In the genomic region with DNA sequence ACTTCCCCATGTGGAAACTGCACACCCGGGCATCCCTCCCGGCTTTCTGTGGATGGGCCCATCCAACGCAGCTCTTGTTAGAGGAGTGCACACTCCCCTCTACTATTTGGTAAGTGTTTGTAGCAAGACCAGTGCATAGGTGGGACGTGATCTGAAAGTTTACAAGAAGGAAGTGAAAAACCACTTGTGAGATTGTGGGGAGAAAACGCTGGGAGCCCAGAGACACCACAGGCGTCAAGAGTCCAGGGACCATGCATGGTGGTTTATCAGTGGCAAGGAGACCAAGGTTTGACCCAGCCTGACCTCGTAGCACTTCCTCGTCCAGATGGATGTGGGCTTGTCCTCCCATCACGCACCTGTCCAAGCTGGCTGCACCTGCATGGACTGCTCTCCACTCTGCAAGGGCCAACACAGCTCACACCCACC, we compare ENCODE assay signal across 11 cellular contexts. TPM values are rescaled to one million over a fixed set of nuclear protein-coding genes. Genes with fewer than 3 reads are reported as not detected.
DNase-seq lines count a peak whose midpoint lies in the region; ATAC-seq, FAIRE-seq and TF ChIP-seq lines count a peak whose summit lies in the region.
"Had no signal": no experiment of that assay in that cellular context is flagged by ENCODE, and none has a peak within 500 bp of the region (broad histone marks: within the 10 kb centered on the region; RNA-seq: fewer than 3 reads in every experiment).

No MANE protein-coding gene starts in this region.

- no peaks in the 10 kb centered on the region for H3K79me2 ChIP-seq in HepG2 (ENCODE audit: insufficient read depth, low read length)

- no peak for FAIRE-seq in HepG2 (lab: Jason Lieb, UNC)
- FAIRE-seq: keratinocyte had no signal

- H3K4me3 Mint-ChIP-seq in chondrocyte (ENCODE audit: unreplicated experiment) = no peak overlapping the region

- WGBS in HepG2 (ENCODE audit: low lambda C conversion rate) = 60% methylated on average over 9 of the region's 9 CpGs

- TF ChIP-seq RAD21 in HepG2 (CRISPR knock-in tag; IDR thresholded peaks at IDR 0.05) = no peak

- CTCF ChIA-PET in HepG2 (lab: Yijun Ruan, JAX; ENCODE audit: low intra/inter-chr PET ratio, low total read pairs) = no interaction called here

- H3K27ac Mint-ChIP-seq in chondrocyte (ENCODE audit: unreplicated experiment) = peak overlapping the region; percentile 86

- no TSS peak for BruUV-seq in HepG2 (replicated peaks; lab: Mats Ljungman, UMichigan)

- no peaks in the 10 kb centered on the region for H3K9me3 Mint-ChIP-seq in chondrocyte (ENCODE audit: low read depth)

- H2AFZ ChIP-seq in HepG2 (ENCODE audit: low read length) = no peak overlapping the region

- H3K4me3 ChIP-seq in GM06990 (replicated peaks; ENCODE audit: low read depth, low read length) = no peak overlapping the region
- H3K4me3 ChIP-seq in HepG2 (replicated peaks in 1 of 3; ENCODE audit: insufficient read depth in 1 of 3, low read depth in 2 of 3, low read length in 3 of 3) = no peak overlapping the region
- H3K4me3 ChIP-seq: right lobe of liver had no signal

- H4K20me1 ChIP-seq in HepG2 (ENCODE audit: insufficient read depth, low read length) = no peaks in the 10 kb centered on the region

- POLR2A ChIA-PET in HepG2 (lab: Yijun Ruan, JAX) = no interaction called here

- H3K4me1 Mint-ChIP-seq in chondrocyte (ENCODE audit: low read depth) = peaks cover 87% of the 10 kb centered on the region

- in situ Hi-C loops in HepG2 (cut with HindIII; ENCODE audit: extremely low pct_ligation_motif_present, low pct_unique_long_range_greater_than_20kb) = no loop called here

- H3K4me2 ChIP-seq in HepG2 (ENCODE audit: low read depth, low read length) = no peak overlapping the region

- TF ChIP-seq POLR2A in HepG2 (IDR thresholded peaks at IDR 0.05; ENCODE audit: insufficient read depth in 1 of 2, low read depth in 2 of 2, low read length in 2 of 2) = no peak

- no peak overlapping the region for H3K9ac ChIP-seq in HepG2 (ENCODE audit: insufficient read depth, low read depth, low read length)

- no peaks in the 10 kb centered on the region for H3K4me1 ChIP-seq in HepG2 (ENCODE audit: insufficient read depth, low read length)
- H3K4me1 ChIP-seq: right lobe of liver had no signal

- H3K27me3 ChIP-seq in GM06990 (replicated peaks; ENCODE audit: control insufficient read depth, insufficient read depth, low read length) (no peaks in the 10 kb centered on the region; the same call in 1 of the 2 replicates), HepG2 (ENCODE audit: control insufficient read depth in 1 of 2, insufficient read depth in 2 of 2, low read length in 2 of 2) (no peaks in the 10 kb centered on the region; a peak in 1 of 5 replicates)
- H3K27me3 ChIP-seq: right lobe of liver had no signal

- DNase-seq in GM06990 (ENCODE audit: extremely low read depth, insufficient read length) (peak; percentile 46), chondrocyte (ENCODE audit: low spot score) (no peak), H4 (ENCODE audit: low spot score) (no peak), NCI-H2107 (lab: John Stamatoyannopoulos, UW) (no peak), HUDEP-2 (lab: John Stamatoyannopoulos, UW; ENCODE audit: unreplicated experiment in 76 of 76) (no peak), HepG2 (ENCODE audit: low spot score) (no peak)
- DNase-seq: effector CD4-positive, alpha-beta T cell; right lobe of liver had no signal

- intact Hi-C loops in HepG2 (cut with micrococcal nuclease; ENCODE audit: unreplicated experiment) = no loop called here

- no peak overlapping the region for H3K27ac ChIP-seq in HepG2 (ENCODE audit: extremely low read length, insufficient read depth, low read length)
- H3K27ac ChIP-seq: right lobe of liver had no signal

- H3K36me3 ChIP-seq in GM06990 (ENCODE audit: control insufficient read depth, insufficient read depth, low read length) (no peaks in the 10 kb centered on the region), HepG2 (replicated peaks in 1 of 2; ENCODE audit: control insufficient read depth in 1 of 2, insufficient read depth in 2 of 2, low read length in 2 of 2) (no peaks in the 10 kb centered on the region)
- H3K36me3 ChIP-seq: right lobe of liver had no signal

- peaks cover 11% of the 10 kb centered on the region for H3K36me3 Mint-ChIP-seq in chondrocyte (ENCODE audit: low read depth)

- no peak for TF ChIP-seq EP300 in HepG2 (IDR thresholded peaks at IDR 0.05; ENCODE audit: low read depth in 2 of 2, low read length in 2 of 2)
- no peak for TF ChIP-seq EP300 in HepG2 (CRISPR knock-in tag; IDR thresholded peaks at IDR 0.05; ENCODE audit: borderline replicate concordance)

- H3K27me3 Mint-ChIP-seq in chondrocyte (ENCODE audit: low read depth) = no peaks in the 10 kb centered on the region

- TF ChIP-seq CTCF in GM06990 (IDR thresholded peaks at IDR 0.05; ENCODE audit: insufficient read depth, low read length, poor library complexity, severe bottlenecking) = no peak
- no peak for TF ChIP-seq CTCF in chondrocyte (IDR thresholded peaks at IDR 0.05)
- TF ChIP-seq CTCF in HepG2 (CRISPR knock-in tag; IDR thresholded peaks at IDR 0.05) = no peak

- no peaks in the 10 kb centered on the region for H3K9me3 ChIP-seq in HepG2 (ENCODE audit: low read length)
- H3K9me3 ChIP-seq: right lobe of liver had no signal

- peak; percentile 59 for ATAC-seq in GM21360 (IDR thresholded peaks at IDR 0.05; ENCODE audit: unreplicated experiment)
- peak; percentile 58 for ATAC-seq in HG03575 (IDR thresholded peaks at IDR 0.05; ENCODE audit: extremely low read depth, insufficient number of reproducible peaks, low FRiP score, unreplicated experiment)
- ATAC-seq in HepG2 = no peak

TF ChIP-seq in HepG2, 621 proteins besides CTCF, POLR2A, EP300 and RAD21 (continues in another document):
- TF ChIP-seq, protein P1, sequence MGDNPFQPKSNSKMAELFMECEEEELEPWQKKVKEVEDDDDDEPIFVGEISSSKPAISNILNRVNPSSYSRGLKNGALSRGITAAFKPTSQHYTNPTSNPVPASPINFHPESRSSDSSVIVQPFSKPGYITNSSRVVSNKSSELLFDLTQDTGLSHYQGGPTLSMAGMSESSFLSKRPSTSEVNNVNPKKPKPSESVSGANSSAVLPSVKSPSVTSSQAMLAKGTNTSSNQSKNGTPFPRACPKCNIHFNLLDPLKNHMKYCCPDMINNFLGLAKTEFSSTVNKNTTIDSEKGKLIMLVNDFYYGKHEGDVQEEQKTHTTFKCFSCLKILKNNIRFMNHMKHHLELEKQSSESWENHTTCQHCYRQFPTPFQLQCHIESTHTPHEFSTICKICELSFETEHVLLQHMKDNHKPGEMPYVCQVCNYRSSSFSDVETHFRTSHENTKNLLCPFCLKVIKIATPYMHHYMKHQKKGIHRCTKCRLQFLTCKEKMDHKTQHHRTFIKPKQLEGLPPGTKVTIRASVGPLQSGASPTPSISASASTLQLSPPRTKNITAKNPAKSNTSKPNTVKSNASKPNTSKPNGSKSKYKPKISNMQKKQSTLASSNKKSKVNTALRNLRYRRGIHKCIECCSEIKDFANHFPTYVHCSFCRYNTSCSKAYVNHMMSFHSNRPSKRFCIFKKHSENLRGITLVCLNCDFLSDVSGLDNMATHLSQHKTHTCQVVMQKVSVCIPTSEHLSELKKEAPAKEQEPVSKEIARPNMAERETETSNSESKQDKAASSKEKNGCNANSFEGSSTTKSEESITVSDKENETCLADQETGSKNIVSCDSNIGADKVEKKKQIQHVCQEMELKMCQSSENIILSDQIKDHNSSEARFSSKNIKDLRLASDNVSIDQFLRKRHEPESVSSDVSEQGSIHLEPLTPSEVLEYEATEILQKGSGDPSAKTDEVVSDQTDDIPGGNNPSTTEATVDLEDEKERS (CRISPR knock-in tag; IDR thresholded peaks at IDR 0.05) = no peak
- TF ChIP-seq, protein P2, sequence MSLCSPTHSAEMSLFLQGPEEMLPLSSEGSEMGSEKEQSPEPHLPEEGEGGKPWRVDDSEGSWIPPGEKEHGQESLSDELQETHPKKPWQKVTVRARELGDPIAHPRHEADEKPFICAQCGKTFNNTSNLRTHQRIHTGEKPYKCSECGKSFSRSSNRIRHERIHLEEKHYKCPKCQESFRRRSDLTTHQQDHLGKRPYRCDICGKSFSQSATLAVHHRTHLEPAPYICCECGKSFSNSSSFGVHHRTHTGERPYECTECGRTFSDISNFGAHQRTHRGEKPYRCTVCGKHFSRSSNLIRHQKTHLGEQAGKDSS (CRISPR knock-in tag; IDR thresholded peaks at IDR 0.05; ENCODE audit: borderline replicate concordance, low read depth) = no peak
- TF ChIP-seq ZMYM2 (CRISPR knock-in tag; IDR thresholded peaks at IDR 0.05) (no peak), FOXC1 (CRISPR knock-in tag; IDR thresholded peaks at IDR 0.05; ENCODE audit: borderline replicate concordance) (no peak), MAFG (CRISPR knock-in tag; IDR thresholded peaks at IDR 0.05) (no peak), ZFP36L2 (CRISPR knock-in tag; IDR thresholded peaks at IDR 0.05) (no peak), SOX6 (IDR thresholded peaks at IDR 0.05) (no peak), SOX6 (CRISPR knock-in tag; IDR thresholded peaks at IDR 0.05) (no peak), ZNF333 (CRISPR knock-in tag; IDR thresholded peaks at IDR 0.05; ENCODE audit: borderline replicate concordance) (no peak)

RNA-seq across cellular contexts. Expression of a gene that starts 51.6 kb away (rescaled TPM):
- total RNA-seq in chondrocyte (160 to 190 TPM (median 163 TPM) in 3 replicates), HepG2 (2016; rRNA removed; fragmentation: Illumina TruSeq; extraction: Trizol) (0.36 and 0.58 TPM in 2 replicates)
- 1.3 and 2.4 TPM in 2 replicates for total RNA-seq in H4 (2014; rRNA removed; shearing (Covaris generic))
- 0.10 and 0.18 TPM in 2 replicates for total RNA-seq in HepG2 (2016; cell fraction: cytosol; rRNA removed; fragmentation: Illumina TruSeq; extraction: Trizol; ENCODE audit: low read depth)
- 0.31 and 0.87 TPM in 2 replicates for total RNA-seq in HepG2 (2016; cell fraction: insoluble cytoplasmic fraction; rRNA removed; fragmentation: Illumina TruSeq; extraction: Trizol)
- 0.22 and 0.24 TPM in 2 replicates for total RNA-seq in HepG2 (2016; cell fraction: membrane; rRNA removed; fragmentation: Illumina TruSeq; extraction: Trizol)
- total RNA-seq in HepG2 (2016; cell fraction: nucleus; rRNA removed; fragmentation: Illumina TruSeq; extraction: Trizol) = 0.50 and 0.65 TPM in 2 replicates
- polyA plus RNA-seq in HepG2 (2011; rRNA removed) = 3.3 and 4.2 TPM in 2 replicates
- polyA plus RNA-seq in HepG2 (2011; cell fraction: cytosol; rRNA removed) = 1.8 and 3.2 TPM in 2 replicates
- polyA plus RNA-seq in HepG2 (2011; cell fraction: nucleus; rRNA removed) = 6.5 and 9.3 TPM in 2 replicates
- 2.9 and 4.6 TPM in 2 replicates for polyA plus RNA-seq in HepG2 (2012)
- 0.03 and 0.19 TPM in 2 replicates for polyA plus RNA-seq in HepG2 (2016; cell fraction: cytosol; fragmentation: Illumina TruSeq; extraction: Trizol; ENCODE audit: low read depth)
- polyA plus RNA-seq in HepG2 (2016; cell fraction: insoluble cytoplasmic fraction; fragmentation: Illumina TruSeq; extraction: Trizol; ENCODE audit: low read depth) = 0.15 and 0.17 TPM in 2 replicates
- 0.16 and 0.19 TPM in 2 replicates for polyA plus RNA-seq in HepG2 (2016; cell fraction: membrane; fragmentation: Illumina TruSeq; extraction: Trizol; ENCODE audit: low read depth)
- 0.79 and 1.4 TPM in 2 replicates for polyA plus RNA-seq in HepG2 (2016; cell fraction: nucleus; fragmentation: Illumina TruSeq; extraction: Trizol; ENCODE audit: insufficient read depth, low read depth)
- polyA minus RNA-seq in HepG2 (2011; rRNA and poly(A)+ RNA removed; ENCODE audit: low replicate concordance) = 7.3 TPM in 1 of 2 replicates, not detected in the other
- 1.4 and 2.0 TPM in 2 replicates for polyA minus RNA-seq in HepG2 (2011; cell fraction: cytosol; rRNA and poly(A)+ RNA removed)
- 6.1 and 13.8 TPM in 2 replicates for polyA minus RNA-seq in HepG2 (2011; cell fraction: nucleus; rRNA and poly(A)+ RNA removed)
- polyA plus RNA-seq: keratinocyte had no signal

Comparison
In these comparisons a context has a peak if more than half of its experiments do, and no peak if none do; other contexts are left out.
1. RNA of a gene that starts 51.6 kb away (total RNA-seq): 160 to 190 TPM in chondrocyte; 1.3 to 2.4 TPM in H4 and 0.10 to 0.87 TPM in HepG2; every median in the first group is over 10 times any median in the second.